Comparison of ENCODE assay signal across 15 cellular contexts in the genomic region with DNA sequence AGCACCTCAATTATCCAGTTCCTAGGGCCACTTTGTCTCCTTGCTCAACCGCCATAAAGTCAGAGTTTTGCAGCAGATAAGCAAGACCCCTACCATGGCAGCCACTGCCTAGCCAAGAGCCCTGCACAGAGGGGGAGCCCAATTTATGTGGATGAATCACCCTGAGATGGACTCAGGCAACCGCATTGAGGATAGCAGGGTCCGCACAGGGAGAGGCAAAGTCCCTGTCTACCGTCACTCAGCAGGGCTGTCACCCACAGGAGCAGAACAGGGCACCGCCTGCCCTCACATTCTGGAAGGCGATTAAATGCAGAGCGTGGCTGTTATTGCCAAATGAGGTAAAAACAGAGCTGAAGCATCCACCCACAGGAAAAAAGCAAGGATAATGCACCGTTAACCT. TPM values are rescaled to one million over a fixed set of nuclear protein-coding genes. Genes with fewer than 3 reads are reported as not detected.
DNase-seq lines count a peak whose midpoint lies in the region; ATAC-seq and TF ChIP-seq lines count a peak whose summit lies in the region.
"Had no signal": no experiment of that assay in that cellular context is flagged by ENCODE, and none has a peak within 500 bp of the region (broad histone marks: within the 10 kb centered on the region; RNA-seq: fewer than 3 reads in every experiment).

No MANE protein-coding gene starts in this region.

- TF ChIP-seq RAD21 in SK-N-SH (IDR thresholded peaks at IDR 0.05; ENCODE audit: low read length): no peak

- H3K9me3 ChIP-seq in SK-N-SH (no peaks in the 10 kb centered on the region), neural progenitor cell (ENCODE audit: low read depth) (no peaks in the 10 kb centered on the region), skeletal muscle tissue (ENCODE audit: control insufficient read depth in 3 of 3, low read length in 3 of 3) (no peaks in the 10 kb centered on the region)

- peaks cover 0 to 7% of the 10 kb centered on the region in 2 experiments; a peak in 1 of 4 replicates for H3K4me1 ChIP-seq in SK-N-SH (ENCODE audit: control insufficient read depth in 1 of 2, insufficient read depth in 2 of 2, low read depth in 1 of 2, low read length in 1 of 2)
- H3K4me1 ChIP-seq in neural progenitor cell: peaks cover under 1% of the 10 kb centered on the region
- H3K4me1 ChIP-seq in skeletal muscle tissue (ENCODE audit: control insufficient read depth in 3 of 3, insufficient read depth in 3 of 3, low read length in 3 of 3): peaks cover 11 to 33% (median 11%) of the 10 kb centered on the region in 3 donors

- no peaks in the 10 kb centered on the region for H4K20me1 ChIP-seq in SK-N-SH (ENCODE audit: insufficient read depth)
- no peaks in the 10 kb centered on the region for H4K20me1 ChIP-seq in neural progenitor cell (ENCODE audit: low read depth)
- H4K20me1 ChIP-seq: BLaER1 treated with 17β-estradiol and CSF1 and Interleukin-3, amounts not matched to agents 10 nM and 100 nM had no signal

- TF ChIP-seq EP300 in SK-N-SH (IDR thresholded peaks at IDR 0.05; ENCODE audit: borderline replicate concordance in 1 of 2, low read depth in 1 of 2, low read length in 1 of 2): no peak

- ATAC-seq in SK-N-SH treated with all-trans-retinoic acid at 6 μM for 48 hours (no peak), GM21390 (IDR thresholded peaks at IDR 0.05; ENCODE audit: unreplicated experiment) (no peak)
- no peak for ATAC-seq in activated naive CD8-positive, alpha-beta T cell treated with anti-CD3 and anti-CD28 coated beads, Interleukin-2, amount 50 U/mL, for 24 hours
- ATAC-seq: HCT116 had no signal

- CTCF ChIA-PET in SK-N-SH (lab: Yijun Ruan, JAX): no interaction called here

- intact Hi-C loops in cardiac septum (cut with DNase I): no loop called here

- H3K9me2 ChIP-seq in SK-N-SH: no peaks in the 10 kb centered on the region

- peaks cover 3% of the 10 kb centered on the region for H3K4me1 Mint-ChIP-seq in neural progenitor cell
- H3K4me1 Mint-ChIP-seq in activated naive CD8-positive, alpha-beta T cell treated with anti-CD3 and anti-CD28 coated beads, Interleukin-2, amount 50 U/mL, for 24 hours: peaks cover 3% of the 10 kb centered on the region

- H3K27me3 Mint-ChIP-seq in neural progenitor cell (ENCODE audit: insufficient read depth, low read depth): peaks cover 8% of the 10 kb centered on the region
- H3K27me3 Mint-ChIP-seq in activated naive CD8-positive, alpha-beta T cell treated with anti-CD3 and anti-CD28 coated beads, Interleukin-2, amount 50 U/mL, for 24 hours: peaks cover 18% of the 10 kb centered on the region

- TF ChIP-seq CTCF in SK-N-SH (IDR thresholded peaks at IDR 0.05): no peak
- no peak for TF ChIP-seq CTCF in neural progenitor cell (IDR thresholded peaks at IDR 0.05)

- H3K27me3 ChIP-seq in SK-N-SH (ENCODE audit: insufficient read depth) (no peaks in the 10 kb centered on the region), neural progenitor cell (no peaks in the 10 kb centered on the region), skeletal muscle tissue (ENCODE audit: control insufficient read depth in 3 of 3, insufficient read depth in 3 of 3, low read length in 3 of 3) (no peaks in the 10 kb centered on the region)
- H3K27me3 ChIP-seq: BLaER1 treated with 17β-estradiol and CSF1 and Interleukin-3, amounts not matched to agents 10 nM and 100 nM had no signal

- H3K36me3 Mint-ChIP-seq in neural progenitor cell: no peaks in the 10 kb centered on the region
- H3K36me3 Mint-ChIP-seq in activated naive CD8-positive, alpha-beta T cell treated with anti-CD3 and anti-CD28 coated beads, Interleukin-2, amount 50 U/mL, for 24 hours (ENCODE audit: low read depth): no peaks in the 10 kb centered on the region
- H3K36me3 Mint-ChIP-seq: CD4-positive, CD25-positive, alpha-beta regulatory T cell had no signal

- H3K36me3 ChIP-seq in SK-N-SH (replicated peaks in 1 of 2; ENCODE audit: control insufficient read depth in 1 of 2, insufficient read depth in 2 of 2, low read length in 1 of 2): no peaks in the 10 kb centered on the region
- H3K36me3 ChIP-seq in neural progenitor cell: no peaks in the 10 kb centered on the region
- H3K36me3 ChIP-seq in skeletal muscle tissue (ENCODE audit: control insufficient read depth in 3 of 3, insufficient read depth in 3 of 3, low read length in 3 of 3): peaks cover 0 to 2% (median 0%) of the 10 kb centered on the region in 3 donors
- H3K36me3 ChIP-seq: BLaER1 treated with 17β-estradiol and CSF1 and Interleukin-3, amounts not matched to agents 10 nM and 100 nM had no signal

- no peaks in the 10 kb centered on the region for H3K79me2 ChIP-seq in SK-N-SH (ENCODE audit: insufficient read depth)
- H3K79me2 ChIP-seq in neural progenitor cell (ENCODE audit: low read depth): no peaks in the 10 kb centered on the region

- H3K4me3 Mint-ChIP-seq in neural progenitor cell: no peak overlapping the region
- no peak overlapping the region for H3K4me3 Mint-ChIP-seq in activated naive CD8-positive, alpha-beta T cell treated with anti-CD3 and anti-CD28 coated beads, Interleukin-2, amount 50 U/mL, for 24 hours
- H3K4me3 Mint-ChIP-seq: CD4-positive, CD25-positive, alpha-beta regulatory T cell had no signal

- H2AFZ ChIP-seq in SK-N-SH (ENCODE audit: low read depth) (no peak overlapping the region), neural progenitor cell (replicated peaks) (no peak overlapping the region)

- H3K4me2 ChIP-seq in SK-N-SH (no peak overlapping the region), neural progenitor cell (no peak overlapping the region)
- H3K4me2 ChIP-seq: BLaER1 treated with 17β-estradiol and CSF1 and Interleukin-3, amounts not matched to agents 10 nM and 100 nM had no signal

- H3K27ac ChIP-seq in SK-N-SH (ENCODE audit: low read depth in 2 of 2, low read length in 1 of 2): no peak overlapping the region; a peak in 1 of 4 replicates
- no peak overlapping the region for H3K27ac ChIP-seq in neural progenitor cell
- no peak overlapping the region for H3K27ac ChIP-seq in skeletal muscle tissue (ENCODE audit: low read depth, low read length)
- H3K27ac ChIP-seq: BLaER1 treated with 17β-estradiol and CSF1 and Interleukin-3, amounts not matched to agents 10 nM and 100 nM had no signal

- no peak overlapping the region for H3K9ac ChIP-seq in SK-N-SH
- no peak overlapping the region for H3K9ac ChIP-seq in neural progenitor cell
- H3K9ac ChIP-seq in skeletal muscle tissue (ENCODE audit: low read depth in 1 of 3, low read length in 3 of 3): peak overlapping the region; percentile 1 to 33 (median 11)
- H3K9ac ChIP-seq: BLaER1 treated with 17β-estradiol and CSF1 and Interleukin-3, amounts not matched to agents 10 nM and 100 nM had no signal

- H3K9me3 Mint-ChIP-seq in neural progenitor cell: peaks cover 3% of the 10 kb centered on the region
- H3K9me3 Mint-ChIP-seq in activated naive CD8-positive, alpha-beta T cell treated with anti-CD3 and anti-CD28 coated beads, Interleukin-2, amount 50 U/mL, for 24 hours: no peaks in the 10 kb centered on the region

- peak; percentile 35 for DNase-seq in SK-N-SH
- DNase-seq in ecto neural progenitor cell (ENCODE audit: low spot score): peak; percentile 22
- no peak for DNase-seq in neural progenitor cell (ENCODE audit: low spot score)
- DNase-seq in cardiac septum (ENCODE audit: low spot score): no peak
- no peak for DNase-seq in activated naive CD8-positive, alpha-beta T cell treated with anti-CD3 and anti-CD28 coated beads, Interleukin-2, amount 50 U/mL, for 24 hours
- DNase-seq: 8988T; AML-193; CD4-positive, CD25-positive, alpha-beta regulatory T cell; DMS53; GF-D8 had no signal

- peak overlapping the region; percentile 72 for H3K27ac Mint-ChIP-seq in neural progenitor cell
- H3K27ac Mint-ChIP-seq in activated naive CD8-positive, alpha-beta T cell treated with anti-CD3 and anti-CD28 coated beads, Interleukin-2, amount 50 U/mL, for 24 hours: no peak overlapping the region
- H3K27ac Mint-ChIP-seq: CD4-positive, CD25-positive, alpha-beta regulatory T cell had no signal

- no peaks in the 10 kb centered on the region for H3F3A ChIP-seq in SK-N-SH (replicated peaks; ENCODE audit: insufficient read depth)
- H3F3A ChIP-seq in neural progenitor cell (ENCODE audit: low read depth): no peaks in the 10 kb centered on the region

- POLR2A ChIA-PET in SK-N-SH (lab: Yijun Ruan, JAX): no interaction called here

- WGBS in SK-N-SH (ENCODE audit: low lambda C conversion rate): 79% methylated on average over 8 of the region's 8 CpGs

- H3K4me3 ChIP-seq in SK-N-SH (ENCODE audit: low read depth in 2 of 2, low read length in 1 of 2) (no peak overlapping the region), neural progenitor cell (no peak overlapping the region), skeletal muscle tissue (ENCODE audit: low read length in 3 of 3) (peak overlapping the region; percentile 72 to 93 (median 85))
- H3K4me3 ChIP-seq: BLaER1 treated with 17β-estradiol and CSF1 and Interleukin-3, amounts not matched to agents 10 nM and 100 nM had no signal

TF ChIP-seq in SK-N-SH, 30 proteins besides CTCF, POLR2A, EP300 and RAD21 (continues in another document):
- TF ChIP-seq GATA2 (CRISPR knock-in tag; IDR thresholded peaks at IDR 0.05): no peak

TF ChIP-seq in SK-N-SH treated with all-trans-retinoic acid at 6 μM for 48 hours, 23 proteins besides CTCF, POLR2A, EP300 and RAD21 (continues in another document):
- TF ChIP-seq SNAI2 (CRISPR knock-in tag; IDR thresholded peaks at IDR 0.05): no peak

RNA-seq across cellular contexts. Expression of a gene that starts 1.7 kb away (rescaled TPM):
- polyA plus RNA-seq in SK-N-SH (2012; rRNA removed): not detected in 2 replicates
- polyA plus RNA-seq in SK-N-SH (2012; cell fraction: cytosol; rRNA removed): not detected in 2 replicates
- polyA plus RNA-seq in SK-N-SH (2012; cell fraction: nucleus; rRNA removed): not detected in 2 replicates
- total RNA-seq in neural progenitor cell (ENCODE audit: low replicate concordance) (not detected in 2 replicates), skeletal muscle tissue (72.5 TPM), cardiac septum (not detected)
- total RNA-seq: CD4-positive, CD25-positive, alpha-beta regulatory T cell had no signal
- polyA plus RNA-seq: CD4-positive, CD25-positive, alpha-beta regulatory T cell had no signal

RNA-seq across cellular contexts. Expression of a gene that starts 37.0 kb away (rescaled TPM):
- polyA plus RNA-seq in SK-N-SH (2012; rRNA removed): 0.03 TPM in 1 of 2 replicates, not detected in the other
- polyA plus RNA-seq in SK-N-SH (2012; cell fraction: cytosol; rRNA removed): 0.01 TPM in 1 of 2 replicates, not detected in the other
- polyA plus RNA-seq in SK-N-SH (2012; cell fraction: nucleus; rRNA removed): not detected in 2 replicates
- total RNA-seq in neural progenitor cell (ENCODE audit: low replicate concordance) (12.3 and 19.9 TPM in 2 replicates), skeletal muscle tissue (not detected), cardiac septum (0.08 TPM)
- total RNA-seq: CD4-positive, CD25-positive, alpha-beta regulatory T cell had no signal
- polyA plus RNA-seq: CD4-positive, CD25-positive, alpha-beta regulatory T cell had no signal

RNA-seq across cellular contexts. Expression of a gene that starts 47.4 kb away (rescaled TPM):
- polyA plus RNA-seq in SK-N-SH (2012; rRNA removed): 0.19 TPM in 1 of 2 replicates, not detected in the other
- polyA plus RNA-seq in SK-N-SH (2012; cell fraction: cytosol; rRNA removed): 0.12 and 0.20 TPM in 2 replicates
- polyA plus RNA-seq in SK-N-SH (2012; cell fraction: nucleus; rRNA removed): 0.15 and 0.28 TPM in 2 replicates
- total RNA-seq in neural progenitor cell (ENCODE audit: low replicate concordance): 0.31 TPM in 1 of 2 replicates, not detected in the other
- total RNA-seq in skeletal muscle tissue: not detected
- 0.92 TPM for total RNA-seq in cardiac septum

Comparison
In these comparisons a context has a peak if more than half of its experiments do, and no peak if none do; other contexts are left out.
1. DNase-seq: peak in SK-N-SH (single experiment) and ecto neural progenitor cell (single experiment); none in neural progenitor cell (single experiment), cardiac septum (single experiment) and activated naive CD8-positive, alpha-beta T cell treated with anti-CD3 and anti-CD28 coated beads, Interleukin-2, amount 50 U/mL, for 24 hours (single experiment).
2. H3K4me3 ChIP-seq: peak in skeletal muscle tissue (3 of 3); none in SK-N-SH (0 of 2) and neural progenitor cell (single experiment).
3. H3K9ac ChIP-seq: peak in skeletal muscle tissue (3 of 3); none in SK-N-SH (single experiment) and neural progenitor cell (single experiment).
4. RNA of a gene that starts 1.7 kb away (total RNA-seq): 72.5 TPM in skeletal muscle tissue (single experiment); not detected in cardiac septum (single experiment) and not detected in neural progenitor cell; every median in the first group is over 10 times any median in the second.
5. RNA of a gene that starts 37.0 kb away (total RNA-seq): 12.3 to 19.9 TPM in neural progenitor cell; 0.08 TPM in cardiac septum (single experiment) and not detected in skeletal muscle tissue (single experiment); every median in the first group is over 10 times any median in the second.